ENCODE assay signal across 8 cellular contexts in genomic region chr6:43014434-43014909, GRCh38. TPM values are rescaled to one million over a fixed set of nuclear protein-coding genes. Genes with fewer than 3 reads are reported as not detected.
DNase-seq lines count a peak whose midpoint lies in the region; ATAC-seq and TF ChIP-seq lines count a peak whose summit lies in the region.

No MANE protein-coding gene starts in this region.

- no peak for DNase-seq in CD8-positive, alpha-beta memory T cell
- peak; percentile 19 for DNase-seq in LoVo (ENCODE audit: low spot score)
- DNase-seq in cardiac fibroblast (ENCODE audit: low read depth in 2 of 2): peak; percentile 49 to 51
- DNase-seq in glomerular visceral epithelial cell (ENCODE audit: extremely low spot score): no peak

- peaks cover 42% of the 10 kb centered on the region for H3K4me1 ChIP-seq in CD8-positive, alpha-beta memory T cell (ENCODE audit: insufficient read depth, low read length)
- peaks cover 41% of the 10 kb centered on the region for H3K4me1 ChIP-seq in mononuclear cell (ENCODE audit: insufficient read depth, low read length)

- no peaks in the 10 kb centered on the region for H3K9me3 Mint-ChIP-seq in CD8-positive, alpha-beta memory T cell

- peaks cover 28% of the 10 kb centered on the region for H3K36me3 ChIP-seq in CD8-positive, alpha-beta memory T cell (ENCODE audit: insufficient read depth, low read length)

- H3K27ac ChIP-seq in CD8-positive, alpha-beta memory T cell (ENCODE audit: low read depth, low read length): peak overlapping the region; percentile 81

- no peak for TF ChIP-seq CTCF in cardiac fibroblast (IDR thresholded peaks at IDR 0.05; ENCODE audit: low read depth, low read length)

- H3K36me3 Mint-ChIP-seq in CD8-positive, alpha-beta memory T cell: peaks cover 0 to 74% (median 9%) of the 10 kb centered on the region in 3 donors

- H3K4me3 ChIP-seq in CD8-positive, alpha-beta memory T cell (ENCODE audit: low read length): peak overlapping the region; percentile 81
- peak overlapping the region; percentile 92 to 96 for H3K4me3 ChIP-seq in cardiac fibroblast (replicated peaks in 1 of 2; ENCODE audit: low read depth in 2 of 2, low read length in 2 of 2)
- peak overlapping the region; percentile 54 for H3K4me3 ChIP-seq in mononuclear cell (ENCODE audit: low read length)

- H3K4me3 Mint-ChIP-seq in CD8-positive, alpha-beta memory T cell: peak overlapping the region; percentile 86 to 96 (median 90)

- H3K27me3 ChIP-seq in CD8-positive, alpha-beta memory T cell (ENCODE audit: insufficient read depth, low read length, poor library complexity, severe bottlenecking): no peaks in the 10 kb centered on the region
- H3K27me3 ChIP-seq in mononuclear cell (ENCODE audit: insufficient read depth, low read length): no peaks in the 10 kb centered on the region

- H3K27me3 Mint-ChIP-seq in CD8-positive, alpha-beta memory T cell: peaks cover 0 to 2% of the 10 kb centered on the region in 2 donors

- no peaks in the 10 kb centered on the region for H3K9me3 ChIP-seq in CD8-positive, alpha-beta memory T cell (ENCODE audit: low read length)
- no peaks in the 10 kb centered on the region for H3K9me3 ChIP-seq in mononuclear cell (ENCODE audit: low read depth, low read length)

- H3K27ac Mint-ChIP-seq in CD8-positive, alpha-beta memory T cell: peak overlapping the region; percentile 40 to 97 (median 88)

- POLR2A ChIA-PET in CD8-positive, alpha-beta memory T cell (lab: Charles Lee): interaction anchor here (0.5 to 3.4 kb wide), 9 partner anchors 9 to 496 kb away, joined by 3 to 24 read pairs (median 13); partner anchors contain the start of genes CNPY3, CUL7, KLC4 and LRRC73

- H3K4me1 Mint-ChIP-seq in CD8-positive, alpha-beta memory T cell: peaks cover 48 to 70% (median 58%) of the 10 kb centered on the region in 3 donors

- ATAC-seq in GM21367 (IDR thresholded peaks at IDR 0.05; ENCODE audit: unreplicated experiment) (no peak), HG03196 (IDR thresholded peaks at IDR 0.05; ENCODE audit: unreplicated experiment) (no peak), GM19455 (IDR thresholded peaks at IDR 0.05; ENCODE audit: unreplicated experiment) (no peak)

- CTCF ChIA-PET in CD8-positive, alpha-beta memory T cell (lab: Charles Lee): interaction anchor here (0.9 to 3.2 kb wide), 6 partner anchors 10 to 129 kb away, joined by 3 to 17 read pairs (median 4); partner anchors contain the start of genes CNPY3 and PPP2R5D

RNA-seq across cellular contexts. Expression of gene KLHDC3, which starts 0.4 kb away (rescaled TPM):
- 10 to 100 TPM; 73.5 to 74.1 TPM for total RNA-seq in CD8-positive, alpha-beta memory T cell
- polyA plus RNA-seq in CD8-positive, alpha-beta memory T cell: 90.7 TPM
- 30.2 TPM for total RNA-seq in mononuclear cell

RNA-seq across cellular contexts. Expression of gene MEA1, which starts 0.7 kb away (rescaled TPM):
- 100 to 1,000 TPM; 102 to 108 TPM for total RNA-seq in CD8-positive, alpha-beta memory T cell
- 84.8 TPM for polyA plus RNA-seq in CD8-positive, alpha-beta memory T cell
- total RNA-seq in mononuclear cell: 17.7 TPM

RNA-seq across cellular contexts. Expression of gene RRP36, which starts 7.0 kb away (rescaled TPM):
- total RNA-seq in CD8-positive, alpha-beta memory T cell: 100 to 1,000 TPM; 114 to 120 TPM
- polyA plus RNA-seq in CD8-positive, alpha-beta memory T cell: 86.2 TPM
- 31.1 TPM for total RNA-seq in mononuclear cell

RNA-seq across cellular contexts. Expression of gene PPP2R5D, which starts 30.1 kb away (rescaled TPM):
- 10 to 100 TPM; 52.2 to 52.4 TPM for total RNA-seq in CD8-positive, alpha-beta memory T cell
- polyA plus RNA-seq in CD8-positive, alpha-beta memory T cell: 32.5 TPM
- 15.2 TPM for total RNA-seq in mononuclear cell

RNA-seq across cellular contexts. Expression of gene PEX6, which starts 35.5 kb away (rescaled TPM):
- 10 to 100 TPM; 19.2 to 20.6 TPM for total RNA-seq in CD8-positive, alpha-beta memory T cell
- 14.6 TPM for polyA plus RNA-seq in CD8-positive, alpha-beta memory T cell
- 10.0 TPM for total RNA-seq in mononuclear cell

Comparison
In these comparisons a context has a peak if more than half of its experiments do, and no peak if none do; other contexts are left out.
1. DNase-seq: peak in LoVo (single experiment) and cardiac fibroblast (2 of 2); none in CD8-positive, alpha-beta memory T cell (0 of 5) and glomerular visceral epithelial cell (single experiment).
2. Peak in every context shown above with its lines, with median percentiles within 50 percentile points of each other: H3K4me3 ChIP-seq.